In the genomic region with DNA sequence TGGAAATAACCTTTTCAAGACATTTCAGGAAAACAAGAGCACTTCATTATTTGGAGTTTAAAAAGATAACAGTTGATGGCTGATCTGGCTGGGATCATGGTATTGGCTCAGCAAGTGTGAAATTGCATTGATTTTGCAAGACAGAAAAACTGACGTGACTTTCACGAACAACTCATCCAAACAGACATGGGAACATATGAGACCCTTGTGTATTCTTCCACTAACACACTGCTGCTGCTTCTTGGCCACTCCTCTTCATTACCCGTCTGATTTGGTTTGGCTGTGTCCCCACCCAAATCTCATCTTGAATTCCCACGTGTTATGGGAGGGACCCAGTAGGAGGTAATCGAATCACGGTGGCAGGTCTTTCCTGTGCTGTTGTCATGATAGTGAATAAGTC, we compare ENCODE assay signal across 15 cellular contexts.
DNase-seq lines count a peak whose midpoint lies in the region; ATAC-seq and TF ChIP-seq lines count a peak whose summit lies in the region.
"Had no signal": no experiment of that assay in that cellular context is flagged by ENCODE, and none has a peak within 500 bp of the region (broad histone marks: within the 10 kb centered on the region; RNA-seq: fewer than 3 reads in every experiment).

No MANE protein-coding gene starts in this region.

- ATAC-seq in Right ventricle myocardium superior (ENCODE audit: poor library complexity) (peak; percentile 39), heart left ventricle (no peak), gastroesophageal sphincter (peak; percentile 28), sciatic nerve (peak; percentile 74)
- ATAC-seq: GM23338 had no signal

- TF ChIP-seq POLR2A in heart left ventricle (IDR thresholded peaks at IDR 0.05) (no peak), gastroesophageal sphincter (IDR thresholded peaks at IDR 0.05) (no peak)

- TF ChIP-seq CTCF in heart left ventricle (IDR thresholded peaks at IDR 0.05) (no peak), gastroesophageal sphincter (IDR thresholded peaks at IDR 0.05) (no peak), WERI-Rb-1 (IDR thresholded peaks at IDR 0.05; ENCODE audit: low read depth, low read length) (no peak)

- H3K36me3 ChIP-seq in heart left ventricle, result no peaks in the 10 kb centered on the region
- H3K36me3 ChIP-seq in gastroesophageal sphincter, result no peaks in the 10 kb centered on the region
- H3K36me3 ChIP-seq in WERI-Rb-1, result no peaks in the 10 kb centered on the region
- H3K36me3 ChIP-seq: BE2C had no signal

- H3K4me3 ChIP-seq in heart left ventricle (no peak overlapping the region), gastroesophageal sphincter (no peak overlapping the region), WERI-Rb-1 (ENCODE audit: low read depth, low read length) (no peak overlapping the region)
- H3K4me3 ChIP-seq: GM23338 had no signal

- 68 to 84% (median 72%) methylated on average over 6 of the region's 6 CpGs for WGBS in heart left ventricle, 4 donors
- WGBS in gastroesophageal sphincter (ENCODE audit: low coverage in 1 of 2), 2 donors, result 60 to 68% methylated on average over 5 to 6 of the region's 6 CpGs

- no peak for TF ChIP-seq EP300 in gastroesophageal sphincter (IDR thresholded peaks at IDR 0.05)

- no peaks in the 10 kb centered on the region for H3K27me3 ChIP-seq in heart left ventricle
- H3K27me3 ChIP-seq in gastroesophageal sphincter, result no peaks in the 10 kb centered on the region
- no peaks in the 10 kb centered on the region for H3K27me3 ChIP-seq in WERI-Rb-1 (ENCODE audit: insufficient read depth, low read depth, severe bottlenecking)

- H3K4me1 ChIP-seq in heart left ventricle (no peaks in the 10 kb centered on the region), gastroesophageal sphincter (peaks cover 0 to 9% (median 0%) of the 10 kb centered on the region in 3 donors)
- H3K4me1 ChIP-seq: BE2C had no signal

- intact Hi-C loops in Right ventricle myocardium superior (cut with DNase I), result no loop called here
- intact Hi-C loops in heart left ventricle (cut with DNase I), result no loop called here
- intact Hi-C loops in sciatic nerve (cut with DNase I), result no loop called here

- DNase-seq in Right ventricle myocardium superior (no peak), heart left ventricle (no peak), NCI-H460 (ENCODE audit: extremely low read depth, low read depth) (peak; percentile 47), sciatic nerve (ENCODE audit: low spot score) (no peak), WERI-Rb-1 (no peak), NCI-H1417 treated with DMSO at 0.1 percent for 48 hours (lab: John Stamatoyannopoulos, UW) (no peak)
- DNase-seq: BE2C; C1 segment of cervical spinal cord; CD4-positive, CD25-positive, alpha-beta regulatory T cell; CD8-positive, alpha-beta memory T cell; COR-L47; DMS 273 treated with DMSO at 0.1 percent for 48 hours; HCEC 1CT had no signal

- H3K9me3 ChIP-seq in heart left ventricle, result no peaks in the 10 kb centered on the region
- H3K9me3 ChIP-seq in gastroesophageal sphincter, result no peaks in the 10 kb centered on the region
- no peaks in the 10 kb centered on the region for H3K9me3 ChIP-seq in WERI-Rb-1 (ENCODE audit: severe bottlenecking)
- H3K9me3 ChIP-seq: BE2C had no signal

- H3K27ac ChIP-seq in heart left ventricle (no peak overlapping the region), gastroesophageal sphincter (no peak overlapping the region), WERI-Rb-1 (no peak overlapping the region)

Comparison
In these comparisons a context has a peak if more than half of its experiments do, and no peak if none do; other contexts are left out.
1. ATAC-seq: peak in Right ventricle myocardium superior (single experiment), gastroesophageal sphincter (single experiment) and sciatic nerve (single experiment); none in heart left ventricle (0 of 4).